Comparison of ENCODE assay signal across 16 cellular contexts in the genomic region with DNA sequence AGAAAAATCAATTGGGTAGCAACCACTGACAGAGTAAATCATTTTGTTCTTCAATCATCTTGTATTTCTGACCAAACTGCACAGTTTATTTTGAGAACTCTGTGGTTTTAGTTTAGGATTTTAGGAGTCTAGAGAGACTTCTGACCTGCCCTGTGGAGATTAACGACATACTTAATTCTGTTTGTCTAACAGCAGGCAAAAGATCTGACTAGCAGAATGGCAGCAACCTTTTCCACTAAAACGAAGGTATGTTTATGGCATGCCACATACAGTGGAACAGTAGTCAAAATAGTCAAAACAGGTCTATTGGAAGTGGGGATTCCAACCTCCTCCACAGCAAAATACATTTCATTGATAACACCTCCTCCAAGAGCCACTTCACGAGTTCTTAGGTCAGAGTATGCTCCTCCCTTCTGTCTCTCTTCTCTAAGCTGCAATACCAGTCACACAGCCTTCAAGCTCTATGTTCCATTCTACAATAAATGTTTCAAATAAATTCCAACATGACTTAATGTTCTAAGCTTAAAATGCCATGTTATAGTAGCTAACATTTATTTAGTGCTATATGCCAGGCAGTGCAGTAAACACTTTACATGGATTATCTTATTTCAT. TPM values are rescaled to one million over a fixed set of nuclear protein-coding genes. Genes with fewer than 3 reads are reported as not detected.
"Had no signal": no experiment of that assay in that cellular context is flagged by ENCODE, and none has a peak within 500 bp of the region (broad histone marks: within the 10 kb centered on the region; RNA-seq: fewer than 3 reads in every experiment).

No MANE protein-coding gene starts in this region.

- H3K4me3 ChIP-seq: breast epithelium, skin epidermis, stomach had no signal

- DNase-seq: activated B cell treated with CpG ODN at 0.5 μM for 24 hours; activated CD4-positive, alpha-beta T cell treated with anti-CD3 and anti-CD28 coated beads, Interleukin-2, amount 10 ng/mL, durations not matched to agents 7 days and 5 days; activated effector memory CD4-positive, alpha-beta T cell treated with Interleukin-2 at 50 U/mL for 16 hours; activated naive CD8-positive, alpha-beta T cell treated with anti-CD3 and anti-CD28 coated beads, Interleukin-2, amount 10 ng/mL, durations not matched to agents 7 days and 5 days; activated T-cell treated with anti-CD3 and anti-CD28 coated beads, Interleukin-2, amount 50 U/mL, for 1 hour; aorta; dermis blood vessel endothelial cell; immature natural killer cell; left cardiac atrium; naive thymus-derived CD4-positive, alpha-beta T cell; posterior cingulate gyrus; stimulated activated CD4-positive, alpha-beta T cell treated with anti-CD3 and anti-CD28 coated beads, Interleukin-4, amount 100 ng/mL, for 4 hours; stomach had no signal

- H3K36me3 ChIP-seq: breast epithelium, neutrophil, stomach had no signal

- ATAC-seq: left cardiac atrium; naive thymus-derived CD4-positive, alpha-beta T cell had no signal

- H3K9me3 ChIP-seq: breast epithelium, neutrophil, stomach had no signal

- H3K27me3 ChIP-seq: breast epithelium, stomach had no signal

- H3K4me1 ChIP-seq: breast epithelium, stomach had no signal

- H3K27ac ChIP-seq: breast epithelium, neutrophil, skin epidermis, stomach had no signal

RNA-seq across cellular contexts. Expression of a gene that starts 34.4 kb away (rescaled TPM):
- polyA plus RNA-seq: immature natural killer cell had no signal
